ENCODE assay signal across 28 cellular contexts in the genomic region with DNA sequence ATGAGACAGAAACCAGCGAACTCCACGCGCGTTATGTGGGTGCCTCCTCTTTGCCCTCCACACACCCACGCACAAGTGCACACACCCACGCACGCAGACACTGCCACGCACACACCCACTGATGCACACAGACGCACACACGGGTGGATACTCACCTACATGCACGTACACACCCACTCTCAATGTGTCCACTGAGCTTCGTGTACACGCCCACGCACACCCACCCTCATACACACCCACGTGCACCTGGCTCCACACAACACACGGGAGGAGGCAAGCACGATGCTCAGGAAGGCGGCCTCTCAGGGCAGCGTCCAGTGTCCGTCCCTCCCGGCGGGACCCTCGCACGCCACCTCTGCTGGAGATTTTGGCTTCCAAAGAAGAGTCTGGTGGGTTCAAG. TPM values are rescaled to one million over a fixed set of nuclear protein-coding genes. Genes with fewer than 3 reads are reported as not detected.
DNase-seq lines count a peak whose midpoint lies in the region; ATAC-seq, FAIRE-seq and TF ChIP-seq lines count a peak whose summit lies in the region.
"Had no signal": no experiment of that assay in that cellular context is flagged by ENCODE, and none has a peak within 500 bp of the region (broad histone marks: within the 10 kb centered on the region; RNA-seq: fewer than 3 reads in every experiment).

No MANE protein-coding gene starts in this region.

- TF ChIP-seq EP300 in K562 (IDR thresholded peaks at IDR 0.05; ENCODE audit: low read length) = no peak

- H2AFZ ChIP-seq in K562 (ENCODE audit: low read depth, low read length) (no peak overlapping the region), Karpas-422 (ENCODE audit: low read length) (no peak overlapping the region)

- H3K4me3 Mint-ChIP-seq in T-helper 2 cell treated with Interferon-gamma antibody and Interleukin-4, amounts not matched to agents 5 μg/mL and 100 μg/mL, for 36 hours = no peak overlapping the region
- H3K4me3 Mint-ChIP-seq in type B pancreatic cell = peak overlapping the region; percentile 16
- no peak overlapping the region for H3K4me3 Mint-ChIP-seq in stimulated activated memory B cell treated with anti-CD40 and anti-IgM and Interleukin-4, amounts not matched to agents 10 μg/mL and 1 μg/mL and 100 μg/mL, for 72 hours
- H3K4me3 Mint-ChIP-seq: activated CD8-positive, alpha-beta T cell treated with anti-CD3 and anti-CD28 coated beads, Interleukin-2, amount 10 ng/mL, durations not matched to agents 7 days and 5 days; activated naive CD4-positive, alpha-beta T cell treated with anti-CD3 and anti-CD28 coated beads, Interleukin-2, amount 50 U/mL, for 24 hours had no signal

- peaks cover 6 to 70% of the 10 kb centered on the region in 2 experiments; a peak in 3 of 5 replicates for H3K4me1 ChIP-seq in K562 (replicated peaks in 1 of 2; ENCODE audit: control insufficient read depth in 2 of 2, insufficient read depth in 2 of 2, low read length in 2 of 2)
- peaks cover 19% of the 10 kb centered on the region for H3K4me1 ChIP-seq in Karpas-422 (ENCODE audit: low read length)

- 84% methylated on average over 17 of the region's 24 CpGs for WGBS in K562 (ENCODE audit: insufficient coverage, low coverage, missing lambda C conversion rate)

- H3K9me3 ChIP-seq in K562 (replicated peaks; ENCODE audit: control insufficient read depth, insufficient read depth, low read depth, low read length) (no peaks in the 10 kb centered on the region), Karpas-422 (ENCODE audit: low read length) (no peaks in the 10 kb centered on the region)
- H3K9me3 ChIP-seq: Caco-2, prostate gland, SK-N-SH, transverse colon had no signal

- peaks cover 36% of the 10 kb centered on the region; the same call in 2 of the 3 replicates for H3K36me3 ChIP-seq in K562 (ENCODE audit: control insufficient read depth, insufficient read depth, low read length)
- no peaks in the 10 kb centered on the region for H3K36me3 ChIP-seq in Karpas-422 (ENCODE audit: insufficient read depth, low read length)
- H3K36me3 ChIP-seq: transverse colon had no signal

- BruUV-seq in K562 (replicated peaks; lab: Mats Ljungman, UMichigan) = no TSS peak

- 0 out of 2 replicates have a peak, but pooled peaks cover 3% of the 10 kb centered on the region for H4K20me1 ChIP-seq in K562 (replicated peaks; ENCODE audit: control insufficient read depth, insufficient read depth, low read length)
- peaks cover 3% of the 10 kb centered on the region; the same call in 1 of the 2 replicates for H4K20me1 ChIP-seq in Karpas-422 (ENCODE audit: insufficient read depth, low read depth, low read length)

- in situ Hi-C loops in K562 (cut with MboI) = no loop called here

- no peak for TF ChIP-seq RAD21 in K562 (CRISPR knock-in tag; conservative IDR thresholded peaks at IDR 0.05 in 1 of 2, IDR thresholded peaks at IDR 0.05 in 1 of 2)

- H3K9me3 Mint-ChIP-seq in T-helper 2 cell treated with Interferon-gamma antibody and Interleukin-4, amounts not matched to agents 5 μg/mL and 100 μg/mL, for 36 hours = no peaks in the 10 kb centered on the region
- H3K9me3 Mint-ChIP-seq in type B pancreatic cell = no peaks in the 10 kb centered on the region
- H3K9me3 Mint-ChIP-seq in stimulated activated memory B cell treated with anti-CD40 and anti-IgM and Interleukin-4, amounts not matched to agents 10 μg/mL and 1 μg/mL and 100 μg/mL, for 72 hours = no peaks in the 10 kb centered on the region
- H3K9me3 Mint-ChIP-seq: activated naive CD4-positive, alpha-beta T cell treated with anti-CD3 and anti-CD28 coated beads, Interleukin-2, amount 50 U/mL, for 24 hours; activated T-helper 2 cell treated with anti-CD3 and anti-CD28 coated beads, Interferon-gamma antibody, Interleukin-2, Interleukin-4, amounts not matched to agents 10 μg/mL and 5 μg/mL and 100 μg/mL, durations not matched to agents 14 hours and 24 hours and 36 hours had no signal

- peaks cover 2% of the 10 kb centered on the region for H3K9me1 ChIP-seq in K562 (ENCODE audit: control insufficient read depth, insufficient read depth, low read length)

- ATAC-seq in K562 = no peak
- ATAC-seq in stimulated activated memory B cell treated with anti-CD40 and anti-IgM and Interleukin-4, amounts not matched to agents 10 μg/mL and 1 μg/mL and 100 μg/mL, for 72 hours = no peak
- ATAC-seq: activated CD8-positive, alpha-beta T cell treated with anti-CD3 and anti-CD28 coated beads, Interleukin-2, amount 10 ng/mL, durations not matched to agents 7 days and 5 days; left ventricle myocardium superior had no signal

- H3K27me3 Mint-ChIP-seq in T-helper 2 cell treated with Interferon-gamma antibody and Interleukin-4, amounts not matched to agents 5 μg/mL and 100 μg/mL, for 36 hours (ENCODE audit: low read depth) = no peaks in the 10 kb centered on the region
- H3K27me3 Mint-ChIP-seq in type B pancreatic cell = no peaks in the 10 kb centered on the region
- no peaks in the 10 kb centered on the region for H3K27me3 Mint-ChIP-seq in stimulated activated memory B cell treated with anti-CD40 and anti-IgM and Interleukin-4, amounts not matched to agents 10 μg/mL and 1 μg/mL and 100 μg/mL, for 72 hours
- H3K27me3 Mint-ChIP-seq: activated naive CD4-positive, alpha-beta T cell treated with anti-CD3 and anti-CD28 coated beads, Interleukin-2, amount 50 U/mL, for 24 hours had no signal

- H3K27ac ChIP-seq in K562 (ENCODE audit: extremely low read depth, low read depth, low read length) (no peak overlapping the region), Karpas-422 (ENCODE audit: low read length) (no peak overlapping the region)
- H3K27ac ChIP-seq: 22Rv1, KMS-11, prostate gland, transverse colon had no signal

- H3K4me2 ChIP-seq in K562 (ENCODE audit: insufficient read depth, low read length) = no peak overlapping the region
- H3K4me2 ChIP-seq in Karpas-422 (ENCODE audit: low read depth, low read length, poor library complexity, severe bottlenecking) = no peak overlapping the region
- H3K4me2 ChIP-seq: KMS-11, SK-N-SH had no signal

- intact Hi-C loops in K562 (cut with micrococcal nuclease) = no loop called here

- CTCF ChIA-PET in K562 (lab: Yijun Ruan, JAX; ENCODE audit: low intra/inter-chr PET ratio) = no interaction called here

- DNase-seq in T-helper 2 cell treated with Interferon-gamma antibody and Interleukin-4, amounts not matched to agents 5 μg/mL and 100 μg/mL, for 36 hours (ENCODE audit: low spot score) = no peak
- DNase-seq in T-helper 2 cell = no peak
- DNase-seq in K562 (ENCODE audit: extremely low read depth in 1 of 4, low spot score in 3 of 4) = peak in 2 of 4 experiments; percentile 11 to 18
- DNase-seq in type B pancreatic cell (ENCODE audit: extremely low spot score, unreplicated experiment) = no peak
- DNase-seq in Karpas-422 = no peak
- DNase-seq: activated CD4-positive, alpha-beta T cell treated with anti-CD3 and anti-CD28 coated beads for 4 hours; activated CD8-positive, alpha-beta T cell treated with anti-CD3 and anti-CD28 coated beads, Interleukin-2, amount 10 ng/mL, durations not matched to agents 7 days and 5 days; C1 segment of cervical spinal cord; Caco-2; DMS79; kidney; left ventricle myocardium superior; MM.1S; NCI-H1930; NCI-H524 treated with DMSO at 0.1 percent for 48 hours; occipital lobe; SK-N-SH; transverse colon had no signal

- peak overlapping the region in 1 of 2 experiments; percentile 65; a peak in 2 of 4 replicates for H3K9ac ChIP-seq in K562 (ENCODE audit: insufficient read depth in 1 of 2, low read depth in 2 of 2, low read length in 2 of 2)
- H3K9ac ChIP-seq in Karpas-422 (ENCODE audit: low read length) = no peak overlapping the region
- H3K9ac ChIP-seq: KMS-11, SK-N-SH had no signal

- peaks cover 17% of the 10 kb centered on the region for H3K79me2 ChIP-seq in K562 (ENCODE audit: control insufficient read depth, insufficient read depth, low read length)
- peaks cover 4% of the 10 kb centered on the region for H3K79me2 ChIP-seq in Karpas-422 (ENCODE audit: low read length)

- H3K27ac Mint-ChIP-seq in T-helper 2 cell treated with Interferon-gamma antibody and Interleukin-4, amounts not matched to agents 5 μg/mL and 100 μg/mL, for 36 hours = peak overlapping the region; percentile 71
- H3K27ac Mint-ChIP-seq in type B pancreatic cell = no peak overlapping the region
- no peak overlapping the region for H3K27ac Mint-ChIP-seq in stimulated activated memory B cell treated with anti-CD40 and anti-IgM and Interleukin-4, amounts not matched to agents 10 μg/mL and 1 μg/mL and 100 μg/mL, for 72 hours
- H3K27ac Mint-ChIP-seq: activated CD8-positive, alpha-beta T cell treated with anti-CD3 and anti-CD28 coated beads, Interleukin-2, amount 10 ng/mL, durations not matched to agents 7 days and 5 days; activated naive CD4-positive, alpha-beta T cell treated with anti-CD3 and anti-CD28 coated beads, Interleukin-2, amount 50 U/mL, for 24 hours; activated T-helper 2 cell treated with anti-CD3 and anti-CD28 coated beads, Interferon-gamma antibody, Interleukin-2, Interleukin-4, amounts not matched to agents 10 μg/mL and 5 μg/mL and 100 μg/mL, durations not matched to agents 14 hours and 24 hours and 36 hours had no signal

- POLR2A ChIA-PET in K562 (lab: Yijun Ruan, JAX) = no interaction called here

- FAIRE-seq in K562 (lab: Jason Lieb, UNC) = no peak
- FAIRE-seq: endothelial cell of umbilical vein, frontal cortex, G401.6, H54, kidney had no signal

- no peak for TF ChIP-seq POLR2A in K562 (conservative IDR thresholded peaks at IDR 0.05)

- H3K36me3 Mint-ChIP-seq in T-helper 2 cell treated with Interferon-gamma antibody and Interleukin-4, amounts not matched to agents 5 μg/mL and 100 μg/mL, for 36 hours (ENCODE audit: low read depth) = no peaks in the 10 kb centered on the region
- H3K36me3 Mint-ChIP-seq in type B pancreatic cell = peaks cover 5% of the 10 kb centered on the region
- peaks cover 13% of the 10 kb centered on the region for H3K36me3 Mint-ChIP-seq in stimulated activated memory B cell treated with anti-CD40 and anti-IgM and Interleukin-4, amounts not matched to agents 10 μg/mL and 1 μg/mL and 100 μg/mL, for 72 hours
- H3K36me3 Mint-ChIP-seq: activated naive CD4-positive, alpha-beta T cell treated with anti-CD3 and anti-CD28 coated beads, Interleukin-2, amount 50 U/mL, for 24 hours had no signal

- no peak for TF ChIP-seq CTCF in K562 (IDR thresholded peaks at IDR 0.05 in 2 of 3, conservative IDR thresholded peaks at IDR 0.05 in 1 of 3; ENCODE audit: insufficient read depth in 2 of 3, low read depth in 1 of 3, low read length in 3 of 3)
- no peak for TF ChIP-seq CTCF in type B pancreatic cell (conservative IDR thresholded peaks at IDR 0.05)

- H3K4me3 ChIP-seq in K562 (no peak overlapping the region), Karpas-422 (ENCODE audit: low read length) (no peak overlapping the region)
- H3K4me3 ChIP-seq: prostate gland, transverse colon had no signal

- no peaks in the 10 kb centered on the region for H3K4me1 Mint-ChIP-seq in T-helper 2 cell treated with Interferon-gamma antibody and Interleukin-4, amounts not matched to agents 5 μg/mL and 100 μg/mL, for 36 hours (ENCODE audit: low read depth)
- H3K4me1 Mint-ChIP-seq in type B pancreatic cell (ENCODE audit: unreplicated experiment) = no peaks in the 10 kb centered on the region
- peaks cover 14% of the 10 kb centered on the region for H3K4me1 Mint-ChIP-seq in stimulated activated memory B cell treated with anti-CD40 and anti-IgM and Interleukin-4, amounts not matched to agents 10 μg/mL and 1 μg/mL and 100 μg/mL, for 72 hours

- no peaks in the 10 kb centered on the region for H3K9me2 ChIP-seq in Karpas-422 (replicated peaks; ENCODE audit: insufficient read depth, low read length)
- H3K9me2 ChIP-seq: SK-N-SH had no signal

- H3K27me3 ChIP-seq in K562 (ENCODE audit: control insufficient read depth in 2 of 2, insufficient read depth in 2 of 2, low read length in 2 of 2) = no peaks in the 10 kb centered on the region
- H3K27me3 ChIP-seq in Karpas-422 (ENCODE audit: low read length) = no peaks in the 10 kb centered on the region
- H3K27me3 ChIP-seq: transverse colon had no signal

RNA-seq across cellular contexts. Expression of a gene that starts 4.2 kb away (rescaled TPM):
- 23.1 and 61.7 TPM in 2 replicates for total RNA-seq in K562 (2011; cell fraction: chromatin; rRNA removed; ENCODE audit: low replicate concordance)
- 74.4 and 74.9 TPM in 2 replicates for total RNA-seq in K562 (2011; cell fraction: nucleolus; rRNA removed)
- total RNA-seq in K562 (2011; cell fraction: nucleoplasm; rRNA removed) = 36.5 and 40.5 TPM in 2 replicates
- total RNA-seq in K562 (2014; rRNA removed) = 23.6 and 28.4 TPM in 2 replicates
- total RNA-seq in K562 (2014; rRNA removed; fragmentation: Illumina TruSeq; extraction: Trizol) = 6.5 and 9.5 TPM in 2 replicates
- 11.1 and 14.3 TPM in 2 replicates for total RNA-seq in K562 (2015; rRNA removed; fragmentation: Illumina TruSeq; extraction: Trizol)
- total RNA-seq in K562 (2021) = 26.9 and 30.2 TPM in 2 replicates
- 9.2 and 17.2 TPM in 2 replicates for polyA plus RNA-seq in K562 (2011; rRNA removed)
- 12.2 and 23.8 TPM in 2 replicates for polyA plus RNA-seq in K562 (2011; cell fraction: cytosol; rRNA removed)
- polyA plus RNA-seq in K562 (2011; cell fraction: nucleus; rRNA removed) = 144 and 164 TPM in 2 replicates
- 16.9 and 35.2 TPM in 2 replicates for polyA plus RNA-seq in K562 (2012)
- 9.0 and 18.5 TPM in 2 replicates for polyA plus RNA-seq in K562 (2014; fragmentation: Illumina TruSeq; extraction: Trizol)
- polyA plus RNA-seq in K562 (2014; fragmentation: Nextera tagmentation; extraction: Ambion mirVana) = under 1 TPM; 0.32 to 0.66 TPM
- polyA plus RNA-seq in K562 (2014; rRNA removed) = 32.6 and 32.8 TPM in 2 replicates
- 2.0 TPM in 2 replicates for polyA minus RNA-seq in K562 (2011; rRNA and poly(A)+ RNA removed)
- polyA minus RNA-seq in K562 (2011; cell fraction: cytosol; rRNA and poly(A)+ RNA removed) = 11.7 and 13.1 TPM in 2 replicates
- 11.4 and 14.3 TPM in 2 replicates for polyA minus RNA-seq in K562 (2011; cell fraction: nucleus; rRNA and poly(A)+ RNA removed)
- 35.9 and 43.4 TPM in 2 replicates for total RNA-seq in type B pancreatic cell (ENCODE audit: low replicate concordance)
- total RNA-seq in Karpas-422 (2014; rRNA removed; shearing (Covaris generic); ENCODE audit: low replicate concordance) = 16.5 and 26.8 TPM in 2 replicates

RNA-seq across cellular contexts. Expression of a gene that starts 4.3 kb away (rescaled TPM):
- 57.5 and 207 TPM in 2 replicates for total RNA-seq in K562 (2011; cell fraction: chromatin; rRNA removed; ENCODE audit: low replicate concordance)
- total RNA-seq in K562 (2011; cell fraction: nucleolus; rRNA removed) = 178 and 205 TPM in 2 replicates
- total RNA-seq in K562 (2011; cell fraction: nucleoplasm; rRNA removed) = 87.8 and 88.8 TPM in 2 replicates
- total RNA-seq in K562 (2014; rRNA removed) (137 and 183 TPM in 2 replicates), K562 (2014; rRNA removed; fragmentation: Illumina TruSeq; extraction: Trizol) (17.5 and 26.3 TPM in 2 replicates), K562 (2015; rRNA removed; fragmentation: Illumina TruSeq; extraction: Trizol) (69.9 and 72.5 TPM in 2 replicates), K562 (2021) (162 and 167 TPM in 2 replicates), type B pancreatic cell (ENCODE audit: low replicate concordance) (111 and 112 TPM in 2 replicates)
- polyA plus RNA-seq in K562 (2011; rRNA removed) (57.0 and 88.5 TPM in 2 replicates), K562 (2014; fragmentation: Illumina TruSeq; extraction: Trizol) (74.5 and 111 TPM in 2 replicates), K562 (2014; fragmentation: Nextera tagmentation; extraction: Ambion mirVana) (10 to 100 TPM in 1 of 2 experiments, 1 to 10 TPM in 1; 3.1 to 13.4 TPM), K562 (2014; rRNA removed) (112 and 123 TPM in 2 replicates)
- 94.2 and 226 TPM in 2 replicates for polyA plus RNA-seq in K562 (2011; cell fraction: cytosol; rRNA removed)
- polyA plus RNA-seq in K562 (2011; cell fraction: nucleus; rRNA removed) = 212 and 255 TPM in 2 replicates
- polyA plus RNA-seq in K562 (2012) = 103 and 115 TPM in 2 replicates
- polyA minus RNA-seq in K562 (2011; rRNA and poly(A)+ RNA removed) = 31.9 and 46.4 TPM in 2 replicates
- 71.4 and 74.6 TPM in 2 replicates for polyA minus RNA-seq in K562 (2011; cell fraction: cytosol; rRNA and poly(A)+ RNA removed)
- polyA minus RNA-seq in K562 (2011; cell fraction: nucleus; rRNA and poly(A)+ RNA removed) = 72.3 and 75.2 TPM in 2 replicates
- 57.1 and 110 TPM in 2 replicates for total RNA-seq in Karpas-422 (2014; rRNA removed; shearing (Covaris generic); ENCODE audit: low replicate concordance)

RNA-seq across cellular contexts. Expression of a gene that starts 9.9 kb away (rescaled TPM):
- total RNA-seq in K562 (2011; cell fraction: chromatin; rRNA removed; ENCODE audit: low replicate concordance) = 78.8 and 254 TPM in 2 replicates
- 329 and 354 TPM in 2 replicates for total RNA-seq in K562 (2011; cell fraction: nucleolus; rRNA removed)
- total RNA-seq in K562 (2011; cell fraction: nucleoplasm; rRNA removed) = 133 and 150 TPM in 2 replicates
- total RNA-seq in K562 (2014; rRNA removed) (165 and 194 TPM in 2 replicates), K562 (2014; rRNA removed; fragmentation: Illumina TruSeq; extraction: Trizol) (41.1 and 66.0 TPM in 2 replicates), K562 (2015; rRNA removed; fragmentation: Illumina TruSeq; extraction: Trizol) (76.0 and 90.0 TPM in 2 replicates), K562 (2021) (235 and 256 TPM in 2 replicates), type B pancreatic cell (ENCODE audit: low replicate concordance) (158 and 175 TPM in 2 replicates)
- polyA plus RNA-seq in K562 (2011; rRNA removed) (156 and 201 TPM in 2 replicates), K562 (2014; fragmentation: Illumina TruSeq; extraction: Trizol) (243 and 274 TPM in 2 replicates), K562 (2014; fragmentation: Nextera tagmentation; extraction: Ambion mirVana) (10 to 100 TPM; 21.3 to 50.3 TPM), K562 (2014; rRNA removed) (229 and 261 TPM in 2 replicates)
- 404 and 845 TPM in 2 replicates for polyA plus RNA-seq in K562 (2011; cell fraction: cytosol; rRNA removed)
- polyA plus RNA-seq in K562 (2011; cell fraction: nucleus; rRNA removed) = 611 and 714 TPM in 2 replicates
- polyA plus RNA-seq in K562 (2012) = 229 and 244 TPM in 2 replicates
- 34.8 and 73.6 TPM in 2 replicates for polyA minus RNA-seq in K562 (2011; rRNA and poly(A)+ RNA removed)
- polyA minus RNA-seq in K562 (2011; cell fraction: cytosol; rRNA and poly(A)+ RNA removed) = 67.3 and 81.5 TPM in 2 replicates
- polyA minus RNA-seq in K562 (2011; cell fraction: nucleus; rRNA and poly(A)+ RNA removed) = 104 and 111 TPM in 2 replicates
- 103 and 164 TPM in 2 replicates for total RNA-seq in Karpas-422 (2014; rRNA removed; shearing (Covaris generic); ENCODE audit: low replicate concordance)

RNA-seq across cellular contexts. Expression of a gene that starts 15.9 kb away (rescaled TPM):
- total RNA-seq in K562 (2011; cell fraction: chromatin; rRNA removed; ENCODE audit: low replicate concordance) = 19.4 and 85.2 TPM in 2 replicates
- total RNA-seq in K562 (2011; cell fraction: nucleolus; rRNA removed) = 134 and 179 TPM in 2 replicates
- 71.3 and 86.0 TPM in 2 replicates for total RNA-seq in K562 (2011; cell fraction: nucleoplasm; rRNA removed)
- total RNA-seq in K562 (2014; rRNA removed) (292 and 377 TPM in 2 replicates), K562 (2014; rRNA removed; fragmentation: Illumina TruSeq; extraction: Trizol) (21.8 and 30.5 TPM in 2 replicates), K562 (2015; rRNA removed; fragmentation: Illumina TruSeq; extraction: Trizol) (91.3 and 98.6 TPM in 2 replicates), K562 (2021) (133 and 139 TPM in 2 replicates), type B pancreatic cell (ENCODE audit: low replicate concordance) (41.7 and 51.7 TPM in 2 replicates)
- polyA plus RNA-seq in K562 (2011; rRNA removed) (118 and 135 TPM in 2 replicates), K562 (2014; fragmentation: Illumina TruSeq; extraction: Trizol) (137 and 193 TPM in 2 replicates), K562 (2014; fragmentation: Nextera tagmentation; extraction: Ambion mirVana) (under 1 TPM; 0.23 to 0.28 TPM), K562 (2014; rRNA removed) (281 and 307 TPM in 2 replicates)
- polyA plus RNA-seq in K562 (2011; cell fraction: cytosol; rRNA removed) = 275 and 623 TPM in 2 replicates
- polyA plus RNA-seq in K562 (2011; cell fraction: nucleus; rRNA removed) = 159 and 273 TPM in 2 replicates
- 51.3 and 82.3 TPM in 2 replicates for polyA plus RNA-seq in K562 (2012)
- polyA minus RNA-seq in K562 (2011; rRNA and poly(A)+ RNA removed) = 16.0 and 29.2 TPM in 2 replicates
- 66.2 and 68.0 TPM in 2 replicates for polyA minus RNA-seq in K562 (2011; cell fraction: cytosol; rRNA and poly(A)+ RNA removed)
- polyA minus RNA-seq in K562 (2011; cell fraction: nucleus; rRNA and poly(A)+ RNA removed) = 52.2 and 55.2 TPM in 2 replicates
- total RNA-seq in Karpas-422 (2014; rRNA removed; shearing (Covaris generic); ENCODE audit: low replicate concordance) = 9.6 and 9.7 TPM in 2 replicates

RNA-seq across cellular contexts. Expression of a gene that starts 18.2 kb away (rescaled TPM):
- 125 and 499 TPM in 2 replicates for total RNA-seq in K562 (2011; cell fraction: chromatin; rRNA removed; ENCODE audit: low replicate concordance)
- 452 and 491 TPM in 2 replicates for total RNA-seq in K562 (2011; cell fraction: nucleolus; rRNA removed)
- 177 and 203 TPM in 2 replicates for total RNA-seq in K562 (2011; cell fraction: nucleoplasm; rRNA removed)
- 203 and 249 TPM in 2 replicates for total RNA-seq in K562 (2014; rRNA removed)
- total RNA-seq in K562 (2014; rRNA removed; fragmentation: Illumina TruSeq; extraction: Trizol) = 45.0 and 57.5 TPM in 2 replicates
- 83.1 and 83.9 TPM in 2 replicates for total RNA-seq in K562 (2015; rRNA removed; fragmentation: Illumina TruSeq; extraction: Trizol)
- total RNA-seq in K562 (2021) = 193 and 209 TPM in 2 replicates
- polyA plus RNA-seq in K562 (2011; rRNA removed) = 60.1 and 77.0 TPM in 2 replicates
- polyA plus RNA-seq in K562 (2011; cell fraction: cytosol; rRNA removed) = 62.4 and 118 TPM in 2 replicates
- polyA plus RNA-seq in K562 (2011; cell fraction: nucleus; rRNA removed) = 712 and 945 TPM in 2 replicates
- 123 and 178 TPM in 2 replicates for polyA plus RNA-seq in K562 (2012)
- 97.2 and 99.8 TPM in 2 replicates for polyA plus RNA-seq in K562 (2014; fragmentation: Illumina TruSeq; extraction: Trizol)
- polyA plus RNA-seq in K562 (2014; fragmentation: Nextera tagmentation; extraction: Ambion mirVana) = 10 to 100 TPM in 1 of 2 experiments, 1 to 10 TPM in 1; 7.8 to 11.3 TPM
- polyA plus RNA-seq in K562 (2014; rRNA removed) = 201 and 210 TPM in 2 replicates
- polyA minus RNA-seq in K562 (2011; rRNA and poly(A)+ RNA removed) = 17.2 and 22.2 TPM in 2 replicates
- polyA minus RNA-seq in K562 (2011; cell fraction: cytosol; rRNA and poly(A)+ RNA removed) = 54.0 and 54.3 TPM in 2 replicates
- polyA minus RNA-seq in K562 (2011; cell fraction: nucleus; rRNA and poly(A)+ RNA removed) = 179 and 184 TPM in 2 replicates
- total RNA-seq in type B pancreatic cell (ENCODE audit: low replicate concordance) = 97.0 and 97.1 TPM in 2 replicates
- 89.6 and 187 TPM in 2 replicates for total RNA-seq in Karpas-422 (2014; rRNA removed; shearing (Covaris generic); ENCODE audit: low replicate concordance)
